In the genomic region with DNA sequence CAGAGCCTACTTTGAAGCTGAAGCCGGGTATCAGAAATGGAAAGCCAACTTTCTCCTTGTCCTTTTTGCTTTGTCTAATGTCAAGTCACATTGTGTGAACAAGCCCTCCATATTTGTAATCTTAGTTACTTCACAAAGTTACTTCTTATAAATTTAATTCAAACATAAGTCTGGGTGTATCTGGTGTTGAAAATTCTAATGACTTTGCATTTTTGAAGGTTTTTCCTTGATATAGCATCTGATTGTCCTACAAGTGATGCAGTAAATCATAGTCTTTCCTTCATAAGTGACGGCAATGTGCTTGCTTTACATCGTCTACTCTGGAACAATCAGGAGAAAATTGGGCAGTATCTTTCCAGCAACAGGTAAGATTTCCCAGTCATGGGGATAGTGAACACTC, we compare ENCODE assay signal across 3 cellular contexts.
TF ChIP-seq lines count a peak whose summit lies in the region.

No MANE protein-coding gene starts in this region.

TF ChIP-seq in A549, 52 proteins besides CTCF, POLR2A, EP300 and RAD21:
- TF ChIP-seq FOSB (CRISPR knock-in tag; IDR thresholded peaks at IDR 0.05) (no peak), NFE2L2 (conservative IDR thresholded peaks at IDR 0.05; ENCODE audit: low read length) (peak; percentile 39; the same call in 1 of the 2 replicates), MAFK (IDR thresholded peaks at IDR 0.05; ENCODE audit: partially characterized antibody) (peak; percentile 87)
- TF ChIP-seq, protein P1, sequence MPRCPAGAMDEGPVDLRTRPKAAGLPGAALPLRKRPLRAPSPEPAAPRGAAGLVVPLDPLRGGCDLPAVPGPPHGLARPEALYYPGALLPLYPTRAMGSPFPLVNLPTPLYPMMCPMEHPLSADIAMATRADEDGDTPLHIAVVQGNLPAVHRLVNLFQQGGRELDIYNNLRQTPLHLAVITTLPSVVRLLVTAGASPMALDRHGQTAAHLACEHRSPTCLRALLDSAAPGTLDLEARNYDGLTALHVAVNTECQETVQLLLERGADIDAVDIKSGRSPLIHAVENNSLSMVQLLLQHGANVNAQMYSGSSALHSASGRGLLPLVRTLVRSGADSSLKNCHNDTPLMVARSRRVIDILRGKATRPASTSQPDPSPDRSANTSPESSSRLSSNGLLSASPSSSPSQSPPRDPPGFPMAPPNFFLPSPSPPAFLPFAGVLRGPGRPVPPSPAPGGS (IDR thresholded peaks at IDR 0.05), result no peak

TF ChIP-seq in GM23338, 12 proteins besides CTCF, POLR2A, EP300 and RAD21 (continues in another document):
- TF ChIP-seq CREB1 (CRISPR knock-in tag; IDR thresholded peaks at IDR 0.05; ENCODE audit: low read depth) (no peak), POLR2AphosphoS5 (IDR thresholded peaks at IDR 0.05; ENCODE audit: low read depth) (no peak), ZNF331 (CRISPR knock-in tag; IDR thresholded peaks at IDR 0.05; ENCODE audit: low read depth) (no peak), NANOG (IDR thresholded peaks at IDR 0.05; ENCODE audit: borderline replicate concordance) (no peak), ZNF114 (CRISPR knock-in tag; IDR thresholded peaks at IDR 0.05) (no peak), EZH2phosphoT487 (IDR thresholded peaks at IDR 0.05; ENCODE audit: unreplicated experiment) (no peak), STAT1 (IDR thresholded peaks at IDR 0.05; ENCODE audit: unreplicated experiment) (no peak), JUNB (IDR thresholded peaks at IDR 0.05; ENCODE audit: unreplicated experiment) (no peak)
- TF ChIP-seq, protein P2, sequence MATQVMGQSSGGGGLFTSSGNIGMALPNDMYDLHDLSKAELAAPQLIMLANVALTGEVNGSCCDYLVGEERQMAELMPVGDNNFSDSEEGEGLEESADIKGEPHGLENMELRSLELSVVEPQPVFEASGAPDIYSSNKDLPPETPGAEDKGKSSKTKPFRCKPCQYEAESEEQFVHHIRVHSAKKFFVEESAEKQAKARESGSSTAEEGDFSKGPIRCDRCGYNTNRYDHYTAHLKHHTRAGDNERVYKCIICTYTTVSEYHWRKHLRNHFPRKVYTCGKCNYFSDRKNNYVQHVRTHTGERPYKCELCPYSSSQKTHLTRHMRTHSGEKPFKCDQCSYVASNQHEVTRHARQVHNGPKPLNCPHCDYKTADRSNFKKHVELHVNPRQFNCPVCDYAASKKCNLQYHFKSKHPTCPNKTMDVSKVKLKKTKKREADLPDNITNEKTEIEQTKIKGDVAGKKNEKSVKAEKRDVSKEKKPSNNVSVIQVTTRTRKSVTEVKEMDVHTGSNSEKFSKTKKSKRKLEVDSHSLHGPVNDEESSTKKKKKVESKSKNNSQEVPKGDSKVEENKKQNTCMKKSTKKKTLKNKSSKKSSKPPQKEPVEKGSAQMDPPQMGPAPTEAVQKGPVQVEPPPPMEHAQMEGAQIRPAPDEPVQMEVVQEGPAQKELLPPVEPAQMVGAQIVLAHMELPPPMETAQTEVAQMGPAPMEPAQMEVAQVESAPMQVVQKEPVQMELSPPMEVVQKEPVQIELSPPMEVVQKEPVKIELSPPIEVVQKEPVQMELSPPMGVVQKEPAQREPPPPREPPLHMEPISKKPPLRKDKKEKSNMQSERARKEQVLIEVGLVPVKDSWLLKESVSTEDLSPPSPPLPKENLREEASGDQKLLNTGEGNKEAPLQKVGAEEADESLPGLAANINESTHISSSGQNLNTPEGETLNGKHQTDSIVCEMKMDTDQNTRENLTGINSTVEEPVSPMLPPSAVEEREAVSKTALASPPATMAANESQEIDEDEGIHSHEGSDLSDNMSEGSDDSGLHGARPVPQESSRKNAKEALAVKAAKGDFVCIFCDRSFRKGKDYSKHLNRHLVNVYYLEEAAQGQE (IDR thresholded peaks at IDR 0.05; ENCODE audit: unreplicated experiment), result no peak
- TF ChIP-seq, protein P3, sequence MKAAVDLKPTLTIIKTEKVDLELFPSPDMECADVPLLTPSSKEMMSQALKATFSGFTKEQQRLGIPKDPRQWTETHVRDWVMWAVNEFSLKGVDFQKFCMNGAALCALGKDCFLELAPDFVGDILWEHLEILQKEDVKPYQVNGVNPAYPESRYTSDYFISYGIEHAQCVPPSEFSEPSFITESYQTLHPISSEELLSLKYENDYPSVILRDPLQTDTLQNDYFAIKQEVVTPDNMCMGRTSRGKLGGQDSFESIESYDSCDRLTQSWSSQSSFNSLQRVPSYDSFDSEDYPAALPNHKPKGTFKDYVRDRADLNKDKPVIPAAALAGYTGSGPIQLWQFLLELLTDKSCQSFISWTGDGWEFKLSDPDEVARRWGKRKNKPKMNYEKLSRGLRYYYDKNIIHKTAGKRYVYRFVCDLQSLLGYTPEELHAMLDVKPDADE (IDR thresholded peaks at IDR 0.05), result no peak

TF ChIP-seq in K562, 482 proteins besides CTCF, POLR2A, EP300 and RAD21:
- peak; percentile 46 for TF ChIP-seq C11orf30 (IDR thresholded peaks at IDR 0.05; ENCODE audit: low read depth)
- no peak for TF ChIP-seq RFX7 (CRISPR knock-in tag; IDR thresholded peaks at IDR 0.05)
- TF ChIP-seq ZNF316 (IDR thresholded peaks at IDR 0.05), result peak; percentile 65
- TF ChIP-seq, protein P4, sequence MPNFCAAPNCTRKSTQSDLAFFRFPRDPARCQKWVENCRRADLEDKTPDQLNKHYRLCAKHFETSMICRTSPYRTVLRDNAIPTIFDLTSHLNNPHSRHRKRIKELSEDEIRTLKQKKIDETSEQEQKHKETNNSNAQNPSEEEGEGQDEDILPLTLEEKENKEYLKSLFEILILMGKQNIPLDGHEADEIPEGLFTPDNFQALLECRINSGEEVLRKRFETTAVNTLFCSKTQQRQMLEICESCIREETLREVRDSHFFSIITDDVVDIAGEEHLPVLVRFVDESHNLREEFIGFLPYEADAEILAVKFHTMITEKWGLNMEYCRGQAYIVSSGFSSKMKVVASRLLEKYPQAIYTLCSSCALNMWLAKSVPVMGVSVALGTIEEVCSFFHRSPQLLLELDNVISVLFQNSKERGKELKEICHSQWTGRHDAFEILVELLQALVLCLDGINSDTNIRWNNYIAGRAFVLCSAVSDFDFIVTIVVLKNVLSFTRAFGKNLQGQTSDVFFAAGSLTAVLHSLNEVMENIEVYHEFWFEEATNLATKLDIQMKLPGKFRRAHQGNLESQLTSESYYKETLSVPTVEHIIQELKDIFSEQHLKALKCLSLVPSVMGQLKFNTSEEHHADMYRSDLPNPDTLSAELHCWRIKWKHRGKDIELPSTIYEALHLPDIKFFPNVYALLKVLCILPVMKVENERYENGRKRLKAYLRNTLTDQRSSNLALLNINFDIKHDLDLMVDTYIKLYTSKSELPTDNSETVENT (CRISPR knock-in tag; IDR thresholded peaks at IDR 0.05), result no peak
- 0 out of 2 replicates have a peak, but pooled peaks have one; percentile 7 for TF ChIP-seq MAFF (IDR thresholded peaks at IDR 0.05; ENCODE audit: low read length)
- TF ChIP-seq MAFG (tag; conservative IDR thresholded peaks at IDR 0.05), result peak; percentile 42; the same call in 1 of the 2 replicates
- TF ChIP-seq MCM7 (IDR thresholded peaks at IDR 0.05), result no peak
- TF ChIP-seq HNRNPUL1 (IDR thresholded peaks at IDR 0.05; ENCODE audit: low read length), result no peak
- no peak for TF ChIP-seq FOXA1 (IDR thresholded peaks at IDR 0.05; ENCODE audit: borderline replicate concordance)
TF ChIP-seq in K562: peak in this region for 4.
